8 cellular contexts compared by ENCODE assay signal in genomic region chr22:34035209-34035608, GRCh38.
"Had no signal": no experiment of that assay in that cellular context is flagged by ENCODE, and none has a peak within 500 bp of the region (broad histone marks: within the 10 kb centered on the region; RNA-seq: fewer than 3 reads in every experiment).

No MANE protein-coding gene starts in this region.

- H3K4me3 ChIP-seq: GM12878 had no signal

- DNase-seq: GDM1, GF-D8 had no signal

- ATAC-seq: GM12878 had no signal

- FAIRE-seq: G401.6, GM12878, GM12891, GM12892, GM18507, GM19239 had no signal
